In genomic region chr16:18792836-18793433, GRCh38 we compare ENCODE assay signal across 23 cellular contexts. TPM values are rescaled to one million over a fixed set of nuclear protein-coding genes. Genes with fewer than 3 reads are reported as not detected.
DNase-seq lines count a peak whose midpoint lies in the region; ATAC-seq, FAIRE-seq and TF ChIP-seq lines count a peak whose summit lies in the region.
"Had no signal": no experiment of that assay in that cellular context is flagged by ENCODE, and none has a peak within 500 bp of the region (broad histone marks: within the 10 kb centered on the region; RNA-seq: fewer than 3 reads in every experiment).

No MANE protein-coding gene starts in this region.

- TF ChIP-seq CTCF in Panc1 (IDR thresholded peaks at IDR 0.05), result no peak
- no peak for TF ChIP-seq CTCF in K562 (IDR thresholded peaks at IDR 0.05 in 2 of 3, conservative IDR thresholded peaks at IDR 0.05 in 1 of 3; ENCODE audit: insufficient read depth in 2 of 3, low read depth in 1 of 3, low read length in 3 of 3)
- no peak for TF ChIP-seq CTCF in neural progenitor cell (IDR thresholded peaks at IDR 0.05)

- no peak for TF ChIP-seq RAD21 in K562 (CRISPR knock-in tag; conservative IDR thresholded peaks at IDR 0.05 in 1 of 2, IDR thresholded peaks at IDR 0.05 in 1 of 2)

- no TSS peak for BruUV-seq in Panc1 (replicated peaks; lab: Mats Ljungman, UMichigan)
- BruUV-seq in K562 (replicated peaks; lab: Mats Ljungman, UMichigan), result no TSS peak

- FAIRE-seq in K562 (lab: Jason Lieb, UNC), result no peak
- FAIRE-seq: small intestine, urothelium cell line had no signal

- H3K79me2 ChIP-seq in K562 (ENCODE audit: control insufficient read depth, insufficient read depth, low read length) (peaks cover 41% of the 10 kb centered on the region), neural progenitor cell (ENCODE audit: low read depth) (peaks cover 68% of the 10 kb centered on the region)

- H3K4me3 ChIP-seq in Panc1 (ENCODE audit: low read depth in 2 of 2, low read length in 2 of 2) (no peak overlapping the region), K562 (no peak overlapping the region), neural progenitor cell (no peak overlapping the region)

- H3K4me1 ChIP-seq in Panc1 (ENCODE audit: control insufficient read depth, insufficient read depth, low read length), result peaks cover 35% of the 10 kb centered on the region
- H3K4me1 ChIP-seq in K562 (replicated peaks in 1 of 2; ENCODE audit: control insufficient read depth in 2 of 2, insufficient read depth in 2 of 2, low read length in 2 of 2), result peaks cover under 1 to 5% of the 10 kb centered on the region in 2 experiments; a peak in 2 of 5 replicates
- peaks cover 16% of the 10 kb centered on the region for H3K4me1 ChIP-seq in neural progenitor cell
- H3K4me1 ChIP-seq: BE2C had no signal

- H3K4me2 ChIP-seq in K562 (ENCODE audit: insufficient read depth, low read length) (no peak overlapping the region), neural progenitor cell (no peak overlapping the region)

- no peaks in the 10 kb centered on the region for H3K9me3 Mint-ChIP-seq in activated CD4-positive, alpha-beta T cell treated with anti-CD3 and anti-CD28 coated beads for 36 hours (ENCODE audit: low read depth)
- no peaks in the 10 kb centered on the region for H3K9me3 Mint-ChIP-seq in neural progenitor cell
- H3K9me3 Mint-ChIP-seq: activated CD4-positive, alpha-beta memory T cell treated with anti-CD3 and anti-CD28 coated beads for 36 hours; dendritic cell treated with granulocyte-macrophage colony-stimulating factor and Interleukin-4, amounts not matched to agents 40 ng/mL and 50 ng/mL, for 4 days had no signal

- TF ChIP-seq POLR2A in K562 (conservative IDR thresholded peaks at IDR 0.05), result no peak

- no peaks in the 10 kb centered on the region for H3K9me1 ChIP-seq in K562 (ENCODE audit: control insufficient read depth, insufficient read depth, low read length)

- POLR2A ChIA-PET in activated CD4-positive, alpha-beta T cell treated with anti-CD3 and anti-CD28 coated beads for 36 hours (lab: Charles Lee), result interaction anchor here (2.4 kb wide), 1 partner anchor 9 kb away, joined by 8 read pairs; the partner anchor contains the start of gene ARL6IP1
- POLR2A ChIA-PET in Panc1 (lab: Charles Lee) (interaction anchor here (0.7 kb wide), 1 partner anchor 715 kb away, joined by 8 read pairs; no protein-coding TSS in a partner anchor), K562 (lab: Yijun Ruan, JAX) (interaction anchor here (0.6 to 11.9 kb wide), 2 partner anchors 10 to 553 kb away, joined by 3 to 342 read pairs; partner anchors contain the start of gene ARL6IP1)

- H4K20me1 ChIP-seq in K562 (replicated peaks; ENCODE audit: control insufficient read depth, insufficient read depth, low read length) (peaks cover 19% of the 10 kb centered on the region), neural progenitor cell (ENCODE audit: low read depth) (peaks cover 49% of the 10 kb centered on the region)

- H3K9me3 ChIP-seq in Panc1 (ENCODE audit: control insufficient read depth, insufficient read depth, low read depth, low read length) (no peaks in the 10 kb centered on the region), K562 (replicated peaks; ENCODE audit: control insufficient read depth, insufficient read depth, low read depth, low read length) (no peaks in the 10 kb centered on the region), neural progenitor cell (ENCODE audit: low read depth) (no peaks in the 10 kb centered on the region)
- H3K9me3 ChIP-seq: BE2C had no signal

- H3K27me3 ChIP-seq in Panc1 (ENCODE audit: control insufficient read depth, insufficient read depth, low read length), result no peaks in the 10 kb centered on the region
- no peaks in the 10 kb centered on the region for H3K27me3 ChIP-seq in K562 (ENCODE audit: control insufficient read depth in 2 of 2, insufficient read depth in 2 of 2, low read length in 2 of 2)
- no peaks in the 10 kb centered on the region for H3K27me3 ChIP-seq in neural progenitor cell
- H3K27me3 ChIP-seq: BE2C, foreskin keratinocyte had no signal

- H3K9ac ChIP-seq in K562 (ENCODE audit: insufficient read depth in 1 of 2, low read depth in 2 of 2, low read length in 2 of 2), result no peak overlapping the region
- no peak overlapping the region for H3K9ac ChIP-seq in neural progenitor cell

- H2AFZ ChIP-seq in K562 (ENCODE audit: low read depth, low read length) (no peak overlapping the region), neural progenitor cell (replicated peaks) (no peak overlapping the region)

- TF ChIP-seq EP300 in K562 (IDR thresholded peaks at IDR 0.05; ENCODE audit: low read length), result no peak

- intact Hi-C loops in activated CD4-positive, alpha-beta T cell treated with anti-CD3 and anti-CD28 coated beads for 36 hours (cut with DNase I, micrococcal nuclease), result no loop called here
- intact Hi-C loops in Panc1 (cut with micrococcal nuclease; ENCODE audit: unreplicated experiment) (no loop called here), K562 (cut with micrococcal nuclease) (no loop called here)

- 83% methylated on average over 11 of the region's 11 CpGs for WGBS in K562 (ENCODE audit: insufficient coverage, low coverage, missing lambda C conversion rate)

- H3F3A ChIP-seq in neural progenitor cell (ENCODE audit: low read depth), result peaks cover 84% of the 10 kb centered on the region

- in situ Hi-C loops in Panc1 (cut with HindIII; ENCODE audit: low pct_unique_long_range_greater_than_20kb, low sequenced_read_pairs) (no loop called here), K562 (cut with MboI) (no loop called here)

- H3K27ac Mint-ChIP-seq in activated CD4-positive, alpha-beta T cell treated with anti-CD3 and anti-CD28 coated beads for 36 hours, result peak overlapping the region; percentile 44
- H3K27ac Mint-ChIP-seq in neural progenitor cell, result no peak overlapping the region
- H3K27ac Mint-ChIP-seq: activated CD4-positive, alpha-beta memory T cell treated with anti-CD3 and anti-CD28 coated beads for 36 hours; dendritic cell treated with granulocyte-macrophage colony-stimulating factor and Interleukin-4, amounts not matched to agents 40 ng/mL and 50 ng/mL, for 4 days had no signal

- peak overlapping the region; percentile 98 for H3K27ac ChIP-seq in Panc1 (ENCODE audit: low read length)
- H3K27ac ChIP-seq in K562 (ENCODE audit: extremely low read depth, low read depth, low read length), result no peak overlapping the region
- peak overlapping the region; percentile 1 for H3K27ac ChIP-seq in neural progenitor cell
- H3K27ac ChIP-seq: foreskin keratinocyte, HL-60 had no signal

- H3K4me3 Mint-ChIP-seq in activated CD4-positive, alpha-beta T cell treated with anti-CD3 and anti-CD28 coated beads for 36 hours, result no peak overlapping the region
- H3K4me3 Mint-ChIP-seq in neural progenitor cell, result no peak overlapping the region
- H3K4me3 Mint-ChIP-seq: activated CD4-positive, alpha-beta memory T cell treated with anti-CD3 and anti-CD28 coated beads for 36 hours; dendritic cell treated with granulocyte-macrophage colony-stimulating factor and Interleukin-4, amounts not matched to agents 40 ng/mL and 50 ng/mL, for 4 days had no signal

- no peak for DNase-seq in activated CD4-positive, alpha-beta T cell treated with anti-CD3 and anti-CD28 coated beads for 36 hours
- DNase-seq in activated CD4-positive, alpha-beta T cell treated with anti-CD3 and anti-CD28 coated beads, Interleukin-2, amount 50 U/mL, for 48 hours, result no peak
- DNase-seq in Panc1 (ENCODE audit: low read depth, low spot score) (no peak), K562 (ENCODE audit: extremely low read depth in 1 of 4, low spot score in 3 of 4) (no peak), neural progenitor cell (ENCODE audit: low spot score) (no peak), germinal center (ENCODE audit: low spot score) (no peak), NCI-H1694 (lab: John Stamatoyannopoulos, UW) (no peak)
- DNase-seq in stimulated activated CD4-positive, alpha-beta T cell treated with anti-CD3 and anti-CD28 coated beads, Interleukin-4, amount 100 ng/mL, for 1 hour, result no peak
- DNase-seq: 8988T; activated CD4-positive, alpha-beta memory T cell treated with anti-CD3 and anti-CD28 coated beads for 36 hours; BE2C; EL; foreskin keratinocyte; hippocampal formation; islet precursor cell; NCI-H1694 treated with DMSO at 0.1 percent for 48 hours; NCI-H748 treated with DMSO at 0.1 percent for 48 hours; SIG-M5; small intestine; stimulated activated CD4-positive, alpha-beta T cell treated with anti-CD3 and anti-CD28 coated beads, Interleukin-4, amount 100 ng/mL, for 4 hours had no signal

- CTCF ChIA-PET in activated CD4-positive, alpha-beta T cell treated with anti-CD3 and anti-CD28 coated beads for 36 hours (lab: Charles Lee), result interaction anchor here (1.1 to 3.5 kb wide), 2 partner anchors 8 to 24 kb away, joined by 3 to 26 read pairs; partner anchors contain the start of gene ARL6IP1
- CTCF ChIA-PET in Panc1 (lab: Charles Lee), result interaction anchor here (0.6 kb wide), 1 partner anchor 75 kb away, joined by 12 read pairs; no protein-coding TSS in a partner anchor
- CTCF ChIA-PET in K562 (lab: Yijun Ruan, JAX; ENCODE audit: low intra/inter-chr PET ratio), result no interaction called here

- no peaks in the 10 kb centered on the region for H3K27me3 Mint-ChIP-seq in activated CD4-positive, alpha-beta T cell treated with anti-CD3 and anti-CD28 coated beads for 36 hours
- no peaks in the 10 kb centered on the region for H3K27me3 Mint-ChIP-seq in neural progenitor cell (ENCODE audit: insufficient read depth, low read depth)
- H3K27me3 Mint-ChIP-seq: activated CD4-positive, alpha-beta memory T cell treated with anti-CD3 and anti-CD28 coated beads for 36 hours; dendritic cell treated with granulocyte-macrophage colony-stimulating factor and Interleukin-4, amounts not matched to agents 40 ng/mL and 50 ng/mL, for 4 days had no signal

- H3K36me3 ChIP-seq in Panc1 (ENCODE audit: control insufficient read depth, insufficient read depth, low read length) (peaks cover 67% of the 10 kb centered on the region), K562 (ENCODE audit: control insufficient read depth, insufficient read depth, low read length) (peaks cover 86% of the 10 kb centered on the region), neural progenitor cell (peaks cover 45% of the 10 kb centered on the region)

- no peak for ATAC-seq in activated CD4-positive, alpha-beta T cell treated with anti-CD3 and anti-CD28 coated beads for 36 hours
- ATAC-seq in Panc1 (no peak), K562 (no peak)
- ATAC-seq: foreskin keratinocyte had no signal

- H3K4me1 Mint-ChIP-seq in activated CD4-positive, alpha-beta T cell treated with anti-CD3 and anti-CD28 coated beads for 36 hours, result peaks cover 18% of the 10 kb centered on the region
- peaks cover 26% of the 10 kb centered on the region for H3K4me1 Mint-ChIP-seq in neural progenitor cell

- peaks cover 70% of the 10 kb centered on the region for H3K36me3 Mint-ChIP-seq in activated CD4-positive, alpha-beta T cell treated with anti-CD3 and anti-CD28 coated beads for 36 hours (ENCODE audit: low read depth)
- peaks cover 42% of the 10 kb centered on the region for H3K36me3 Mint-ChIP-seq in neural progenitor cell

RNA-seq across cellular contexts. Expression of gene RPS15A, which starts 2.8 kb away (rescaled TPM):
- total RNA-seq in activated CD4-positive, alpha-beta T cell treated with anti-CD3 and anti-CD28 coated beads for 36 hours, result 1,000 to 10,000 TPM; 1,904 to 2,150 TPM
- total RNA-seq in Panc1 (2021; ENCODE audit: unreplicated experiment) (1,366 TPM), K562 (2014; rRNA removed) (1,397 and 1,443 TPM in 2 replicates), K562 (2014; rRNA removed; fragmentation: Illumina TruSeq; extraction: Trizol) (3,559 and 3,761 TPM in 2 replicates), K562 (2015; rRNA removed; fragmentation: Illumina TruSeq; extraction: Trizol) (2,642 and 2,798 TPM in 2 replicates), K562 (2021) (1,796 and 2,160 TPM in 2 replicates), neural progenitor cell (ENCODE audit: low replicate concordance) (3,933 and 4,863 TPM in 2 replicates)
- 1,339 TPM for polyA plus RNA-seq in Panc1 (2012; ENCODE audit: insufficient read length)
- 359 and 362 TPM in 2 replicates for total RNA-seq in K562 (2011; cell fraction: chromatin; rRNA removed; ENCODE audit: low replicate concordance)
- total RNA-seq in K562 (2011; cell fraction: nucleolus; rRNA removed), result 473 and 485 TPM in 2 replicates
- total RNA-seq in K562 (2011; cell fraction: nucleoplasm; rRNA removed), result 692 and 1,140 TPM in 2 replicates
- polyA plus RNA-seq in K562 (2011; rRNA removed) (5,474 and 6,005 TPM in 2 replicates), K562 (2014; fragmentation: Illumina TruSeq; extraction: Trizol) (3,581 and 3,787 TPM in 2 replicates), K562 (2014; fragmentation: Nextera tagmentation; extraction: Ambion mirVana) (1,000 to 10,000 TPM; 1,986 to 2,037 TPM), K562 (2014; rRNA removed) (4,631 and 4,801 TPM in 2 replicates)
- 3,513 and 6,796 TPM in 2 replicates for polyA plus RNA-seq in K562 (2011; cell fraction: cytosol; rRNA removed)
- 831 and 2,065 TPM in 2 replicates for polyA plus RNA-seq in K562 (2011; cell fraction: nucleus; rRNA removed)
- 3,623 and 3,808 TPM in 2 replicates for polyA plus RNA-seq in K562 (2012)
- polyA minus RNA-seq in K562 (2011; rRNA and poly(A)+ RNA removed), result 2,499 and 2,553 TPM in 2 replicates
- polyA minus RNA-seq in K562 (2011; cell fraction: cytosol; rRNA and poly(A)+ RNA removed), result 305 and 330 TPM in 2 replicates
- polyA minus RNA-seq in K562 (2011; cell fraction: nucleus; rRNA and poly(A)+ RNA removed), result 94.5 and 226 TPM in 2 replicates

RNA-seq across cellular contexts. Expression of gene ARL6IP1, which starts 8.4 kb away (rescaled TPM):
- 100 to 1,000 TPM in 1 of 2 experiments, 10 to 100 TPM in 1; 92.0 to 102 TPM for total RNA-seq in activated CD4-positive, alpha-beta T cell treated with anti-CD3 and anti-CD28 coated beads for 36 hours
- total RNA-seq in Panc1 (2021; ENCODE audit: unreplicated experiment) (343 TPM), K562 (2014; rRNA removed) (102 and 224 TPM in 2 replicates), K562 (2014; rRNA removed; fragmentation: Illumina TruSeq; extraction: Trizol) (174 and 193 TPM in 2 replicates), K562 (2015; rRNA removed; fragmentation: Illumina TruSeq; extraction: Trizol) (135 and 146 TPM in 2 replicates), K562 (2021) (124 and 126 TPM in 2 replicates), neural progenitor cell (ENCODE audit: low replicate concordance) (777 and 813 TPM in 2 replicates)
- 339 TPM for polyA plus RNA-seq in Panc1 (2012; ENCODE audit: insufficient read length)
- 143 and 245 TPM in 2 replicates for total RNA-seq in K562 (2011; cell fraction: chromatin; rRNA removed; ENCODE audit: low replicate concordance)
- total RNA-seq in K562 (2011; cell fraction: nucleolus; rRNA removed), result 250 and 259 TPM in 2 replicates
- 312 and 415 TPM in 2 replicates for total RNA-seq in K562 (2011; cell fraction: nucleoplasm; rRNA removed)
- polyA plus RNA-seq in K562 (2011; rRNA removed) (223 and 306 TPM in 2 replicates), K562 (2014; fragmentation: Illumina TruSeq; extraction: Trizol) (161 and 162 TPM in 2 replicates), K562 (2014; fragmentation: Nextera tagmentation; extraction: Ambion mirVana) (100 to 1,000 TPM; 291 to 391 TPM), K562 (2014; rRNA removed) (123 and 130 TPM in 2 replicates)
- polyA plus RNA-seq in K562 (2011; cell fraction: cytosol; rRNA removed), result 96.0 and 210 TPM in 2 replicates
- polyA plus RNA-seq in K562 (2011; cell fraction: nucleus; rRNA removed), result 51.0 and 75.1 TPM in 2 replicates
- polyA plus RNA-seq in K562 (2012), result 127 and 138 TPM in 2 replicates
- 313 and 420 TPM in 2 replicates for polyA minus RNA-seq in K562 (2011; rRNA and poly(A)+ RNA removed)
- 117 and 158 TPM in 2 replicates for polyA minus RNA-seq in K562 (2011; cell fraction: cytosol; rRNA and poly(A)+ RNA removed)
- polyA minus RNA-seq in K562 (2011; cell fraction: nucleus; rRNA and poly(A)+ RNA removed), result 37.3 and 70.8 TPM in 2 replicates
